In the genomic region with DNA sequence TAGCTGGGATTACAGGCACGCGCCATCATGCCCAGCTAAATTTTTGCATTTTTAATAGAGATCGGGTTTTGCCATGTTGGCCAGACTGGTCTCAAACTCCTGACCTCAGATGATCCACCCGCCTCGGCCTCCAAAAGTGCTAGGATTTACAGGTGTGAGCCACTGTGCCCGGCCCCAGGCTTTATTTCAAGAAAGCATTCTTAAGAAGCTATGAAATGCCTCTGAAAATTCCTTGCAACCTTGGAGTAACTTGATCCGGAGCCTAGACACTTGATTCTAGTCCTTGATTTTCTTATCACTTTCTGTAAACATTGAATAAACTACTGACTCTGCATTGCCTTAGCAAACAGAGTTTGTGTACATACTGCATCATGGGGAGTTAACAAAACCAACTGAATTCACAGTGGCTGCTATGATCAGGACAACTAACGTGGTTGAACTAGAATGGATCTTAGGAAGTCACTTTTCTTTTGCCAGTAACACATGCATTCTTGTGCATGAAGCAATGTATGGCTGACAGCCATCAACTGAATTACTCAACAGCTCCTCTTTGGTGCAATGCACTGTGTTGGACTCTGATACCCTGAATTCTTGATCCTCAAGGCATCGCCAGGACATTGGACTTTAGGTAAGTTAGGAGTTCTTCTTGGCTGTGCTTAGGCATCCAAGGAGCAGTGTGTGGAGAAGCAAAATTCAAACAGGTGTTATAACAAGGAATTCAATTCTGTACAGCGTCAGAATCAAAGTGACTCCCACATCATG, we compare ENCODE assay signal across 8 cellular contexts.
DNase-seq lines count a peak whose midpoint lies in the region; ATAC-seq, FAIRE-seq and TF ChIP-seq lines count a peak whose summit lies in the region.

No MANE protein-coding gene starts in this region.

- TF ChIP-seq EP300 in HepG2 (IDR thresholded peaks at IDR 0.05; ENCODE audit: low read depth in 2 of 2, low read length in 2 of 2) (peak; percentile 91 to 95), HepG2 (CRISPR knock-in tag; IDR thresholded peaks at IDR 0.05; ENCODE audit: borderline replicate concordance) (peak; percentile 97)

- H3K4me1 ChIP-seq in body of pancreas (peaks cover 20% of the 10 kb centered on the region), HepG2 (ENCODE audit: insufficient read depth, low read length) (peaks cover 78% of the 10 kb centered on the region), upper lobe of right lung (peaks cover 49% of the 10 kb centered on the region)

- peak overlapping the region in 2 of 4 donors; percentile 22 to 35 for H3K27ac ChIP-seq in body of pancreas
- H3K27ac ChIP-seq in HepG2 (ENCODE audit: extremely low read length, insufficient read depth, low read length): peak overlapping the region; percentile 69
- H3K27ac ChIP-seq in upper lobe of right lung: peak overlapping the region; percentile 67

- BruUV-seq in HepG2 (replicated peaks; lab: Mats Ljungman, UMichigan): no TSS peak

- CTCF ChIA-PET in HepG2 (lab: Yijun Ruan, JAX; ENCODE audit: low intra/inter-chr PET ratio, low total read pairs): no interaction called here

- in situ Hi-C loops in HepG2 (cut with HindIII; ENCODE audit: extremely low pct_ligation_motif_present, low pct_unique_long_range_greater_than_20kb): no loop called here

- no peak for DNase-seq in Right ventricle myocardium inferior (ENCODE audit: missing footprints)
- DNase-seq in left ventricle myocardium superior: no peak
- DNase-seq in body of pancreas: peak; percentile 26 to 49 (median 36)
- DNase-seq in HepG2 (ENCODE audit: low spot score): peak; percentile 100
- peak; percentile 73 for DNase-seq in upper lobe of right lung
- DNase-seq in DMS114 treated with DMSO at 0.1 percent for 48 hours (lab: John Stamatoyannopoulos, UW; ENCODE audit: unreplicated experiment): no peak
- no peak for DNase-seq in NCI-H1436 treated with DMSO at 0.1 percent for 48 hours (lab: John Stamatoyannopoulos, UW)
- DNase-seq in NCI-H774 (lab: John Stamatoyannopoulos, UW): no peak

- H3K4me2 ChIP-seq in HepG2 (ENCODE audit: low read depth, low read length): peak overlapping the region; percentile 60

- no peaks in the 10 kb centered on the region for H3K79me2 ChIP-seq in HepG2 (ENCODE audit: insufficient read depth, low read length)

- intact Hi-C loops in Right ventricle myocardium inferior (cut with DNase I): no loop called here
- intact Hi-C loops in left ventricle myocardium superior (cut with micrococcal nuclease): no loop called here
- intact Hi-C loops in body of pancreas (cut with DNase I): no loop called here
- intact Hi-C loops in HepG2 (cut with micrococcal nuclease; ENCODE audit: unreplicated experiment): loop anchor here (1.0 to 5.0 kb wide), 5 partner anchors 36 to 217 kb away; no protein-coding TSS in a partner anchor
- intact Hi-C loops in upper lobe of right lung (cut with DNase I): no loop called here

- POLR2A ChIA-PET in HepG2 (lab: Yijun Ruan, JAX): interaction anchor here (0.7 to 2.3 kb wide), 7 partner anchors 9 to 232 kb away, joined by 3 to 12 read pairs (median 4); a partner anchor contains a TSS

- peak overlapping the region; percentile 27; the same call in 1 of the 2 replicates for H3K9ac ChIP-seq in HepG2 (ENCODE audit: insufficient read depth, low read depth, low read length)

- H3K9me3 ChIP-seq in body of pancreas (no peaks in the 10 kb centered on the region), HepG2 (ENCODE audit: low read length) (no peaks in the 10 kb centered on the region), upper lobe of right lung (no peaks in the 10 kb centered on the region)

- ATAC-seq in Right ventricle myocardium inferior (peak; percentile 31), left ventricle myocardium superior (no peak), body of pancreas (peak; percentile 80), HepG2 (peak; percentile 95), upper lobe of right lung (peak; percentile 92)

- TF ChIP-seq RAD21 in HepG2 (CRISPR knock-in tag; IDR thresholded peaks at IDR 0.05): no peak

- peak; percentile 93 for FAIRE-seq in HepG2 (lab: Jason Lieb, UNC)

- TF ChIP-seq POLR2A in body of pancreas (IDR thresholded peaks at IDR 0.05): no peak
- TF ChIP-seq POLR2A in HepG2 (IDR thresholded peaks at IDR 0.05; ENCODE audit: insufficient read depth in 1 of 2, low read depth in 2 of 2, low read length in 2 of 2): no peak

- 39 to 55% methylated on average over 10 of the region's 10 CpGs for WGBS in body of pancreas, 2 donors
- WGBS in HepG2 (ENCODE audit: low lambda C conversion rate): 32% methylated on average over 10 of the region's 10 CpGs

- H3K27me3 ChIP-seq in body of pancreas (no peaks in the 10 kb centered on the region), HepG2 (ENCODE audit: control insufficient read depth in 1 of 2, insufficient read depth in 2 of 2, low read length in 2 of 2) (no peaks in the 10 kb centered on the region), upper lobe of right lung (no peaks in the 10 kb centered on the region)

- H3K36me3 ChIP-seq in body of pancreas (replicated peaks in 1 of 2; ENCODE audit: insufficient read depth in 1 of 2, low read depth in 2 of 2) (no peaks in the 10 kb centered on the region), HepG2 (replicated peaks in 1 of 2; ENCODE audit: control insufficient read depth in 1 of 2, insufficient read depth in 2 of 2, low read length in 2 of 2) (no peaks in the 10 kb centered on the region), upper lobe of right lung (no peaks in the 10 kb centered on the region)

- no peaks in the 10 kb centered on the region for H4K20me1 ChIP-seq in HepG2 (ENCODE audit: insufficient read depth, low read length)

- no peak overlapping the region for H2AFZ ChIP-seq in HepG2 (ENCODE audit: low read length)

- TF ChIP-seq CTCF in body of pancreas (IDR thresholded peaks at IDR 0.05) (no peak), HepG2 (CRISPR knock-in tag; IDR thresholded peaks at IDR 0.05) (peak; percentile 33; the same call in 1 of the 2 replicates), upper lobe of right lung (IDR thresholded peaks at IDR 0.05) (peak; percentile 6)

- no peak overlapping the region for H3K4me3 ChIP-seq in body of pancreas
- peak overlapping the region in 1 of 3 experiments; percentile 16; a peak in 1 of 6 replicates for H3K4me3 ChIP-seq in HepG2 (replicated peaks in 1 of 3; ENCODE audit: insufficient read depth in 1 of 3, low read depth in 2 of 3, low read length in 3 of 3)
- no peak overlapping the region for H3K4me3 ChIP-seq in upper lobe of right lung

TF ChIP-seq in HepG2, 621 proteins besides CTCF, POLR2A, EP300 and RAD21 (continues in another document):
- TF ChIP-seq ZNF484 (CRISPR knock-in tag; IDR thresholded peaks at IDR 0.05; ENCODE audit: borderline replicate concordance, low read depth) (no peak), ZNF816 (CRISPR knock-in tag; IDR thresholded peaks at IDR 0.05; ENCODE audit: borderline replicate concordance) (peak; percentile 82; the same call in 1 of the 2 replicates), ZNF138 (CRISPR knock-in tag; IDR thresholded peaks at IDR 0.05; ENCODE audit: low read depth) (no peak), LCORL (IDR thresholded peaks at IDR 0.05) (no peak; the same call in 1 of the 2 replicates), LCORL (CRISPR knock-in tag; IDR thresholded peaks at IDR 0.05) (peak; percentile 88; the same call in 1 of the 2 replicates), ZBTB8A (CRISPR knock-in tag; IDR thresholded peaks at IDR 0.05; ENCODE audit: borderline replicate concordance, low read depth) (no peak), ZNF24 (IDR thresholded peaks at IDR 0.05) (peak; percentile 63), XRCC5 (optimal IDR thresholded peaks at IDR 0.05; ENCODE audit: low read length) (peak; percentile 63), ZNF501 (CRISPR knock-in tag; IDR thresholded peaks at IDR 0.05) (peak; percentile 76; the same call in 1 of the 2 replicates), HIVEP1 (CRISPR knock-in tag; IDR thresholded peaks at IDR 0.05) (no peak), ZNF891 (CRISPR knock-in tag; IDR thresholded peaks at IDR 0.05) (no peak), ZZZ3 (CRISPR knock-in tag; IDR thresholded peaks at IDR 0.05; ENCODE audit: borderline replicate concordance) (no peak; the same call in 1 of the 2 replicates), ZNF207 (IDR thresholded peaks at IDR 0.05; ENCODE audit: borderline replicate concordance) (0 out of 2 replicates have a peak, but pooled peaks have one; percentile 54), JUN (CRISPR knock-in tag; IDR thresholded peaks at IDR 0.05) (peak; percentile 73; the same call in 1 of the 2 replicates)
- TF ChIP-seq, protein P1, sequence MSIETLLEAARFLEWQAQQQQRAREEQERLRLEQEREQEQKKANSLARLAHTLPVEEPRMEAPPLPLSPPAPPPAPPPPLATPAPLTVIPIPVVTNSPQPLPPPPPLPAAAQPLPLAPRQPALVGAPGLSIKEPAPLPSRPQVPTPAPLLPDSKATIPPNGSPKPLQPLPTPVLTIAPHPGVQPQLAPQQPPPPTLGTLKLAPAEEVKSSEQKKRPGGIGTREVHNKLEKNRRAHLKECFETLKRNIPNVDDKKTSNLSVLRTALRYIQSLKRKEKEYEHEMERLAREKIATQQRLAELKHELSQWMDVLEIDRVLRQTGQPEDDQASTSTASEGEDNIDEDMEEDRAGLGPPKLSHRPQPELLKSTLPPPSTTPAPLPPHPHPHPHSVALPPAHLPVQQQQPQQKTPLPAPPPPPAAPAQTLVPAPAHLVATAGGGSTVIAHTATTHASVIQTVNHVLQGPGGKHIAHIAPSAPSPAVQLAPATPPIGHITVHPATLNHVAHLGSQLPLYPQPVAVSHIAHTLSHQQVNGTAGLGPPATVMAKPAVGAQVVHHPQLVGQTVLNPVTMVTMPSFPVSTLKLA (IDR thresholded peaks at IDR 0.05): peak; percentile 67
- TF ChIP-seq, protein P2, sequence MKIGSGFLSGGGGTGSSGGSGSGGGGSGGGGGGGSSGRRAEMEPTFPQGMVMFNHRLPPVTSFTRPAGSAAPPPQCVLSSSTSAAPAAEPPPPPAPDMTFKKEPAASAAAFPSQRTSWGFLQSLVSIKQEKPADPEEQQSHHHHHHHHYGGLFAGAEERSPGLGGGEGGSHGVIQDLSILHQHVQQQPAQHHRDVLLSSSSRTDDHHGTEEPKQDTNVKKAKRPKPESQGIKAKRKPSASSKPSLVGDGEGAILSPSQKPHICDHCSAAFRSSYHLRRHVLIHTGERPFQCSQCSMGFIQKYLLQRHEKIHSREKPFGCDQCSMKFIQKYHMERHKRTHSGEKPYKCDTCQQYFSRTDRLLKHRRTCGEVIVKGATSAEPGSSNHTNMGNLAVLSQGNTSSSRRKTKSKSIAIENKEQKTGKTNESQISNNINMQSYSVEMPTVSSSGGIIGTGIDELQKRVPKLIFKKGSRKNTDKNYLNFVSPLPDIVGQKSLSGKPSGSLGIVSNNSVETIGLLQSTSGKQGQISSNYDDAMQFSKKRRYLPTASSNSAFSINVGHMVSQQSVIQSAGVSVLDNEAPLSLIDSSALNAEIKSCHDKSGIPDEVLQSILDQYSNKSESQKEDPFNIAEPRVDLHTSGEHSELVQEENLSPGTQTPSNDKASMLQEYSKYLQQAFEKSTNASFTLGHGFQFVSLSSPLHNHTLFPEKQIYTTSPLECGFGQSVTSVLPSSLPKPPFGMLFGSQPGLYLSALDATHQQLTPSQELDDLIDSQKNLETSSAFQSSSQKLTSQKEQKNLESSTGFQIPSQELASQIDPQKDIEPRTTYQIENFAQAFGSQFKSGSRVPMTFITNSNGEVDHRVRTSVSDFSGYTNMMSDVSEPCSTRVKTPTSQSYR (CRISPR knock-in tag; IDR thresholded peaks at IDR 0.05; ENCODE audit: borderline replicate concordance): peak; percentile 77

Comparison
In these comparisons a context has a peak if more than half of its experiments do, and no peak if none do; other contexts are left out.
1. DNase-seq: peak in body of pancreas (4 of 4), HepG2 (single experiment) and upper lobe of right lung (single experiment); none in Right ventricle myocardium inferior (single experiment), left ventricle myocardium superior (single experiment), DMS114 treated with DMSO at 0.1 percent for 48 hours (single experiment), NCI-H1436 treated with DMSO at 0.1 percent for 48 hours (single experiment) and NCI-H774 (single experiment).
2. CTCF ChIP-seq: peak in HepG2 (single experiment) and upper lobe of right lung (single experiment); none in body of pancreas (0 of 7).